In the genomic region with DNA sequence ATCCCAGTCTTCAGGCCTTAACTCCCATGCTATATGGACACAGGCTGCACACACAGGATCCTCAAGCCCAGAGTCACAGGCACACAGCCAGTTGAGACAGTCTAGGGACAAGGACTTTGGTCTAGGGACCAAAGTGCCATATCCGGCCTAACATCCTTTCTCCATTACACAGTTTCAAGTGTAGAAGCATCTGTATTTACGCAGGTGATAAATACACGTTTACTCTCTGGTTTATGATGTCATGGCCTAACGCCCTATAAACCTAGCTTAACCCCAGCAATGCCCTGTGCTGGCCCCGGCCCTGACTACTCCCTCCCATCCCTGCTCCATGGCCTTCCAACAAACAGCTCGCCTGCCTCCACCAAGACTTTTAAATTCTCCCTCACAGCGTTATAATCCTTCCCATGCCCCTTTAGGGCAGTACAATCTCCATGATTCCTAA, we compare ENCODE assay signal across 14 cellular contexts. TPM values are rescaled to one million over a fixed set of nuclear protein-coding genes. Genes with fewer than 3 reads are reported as not detected.
DNase-seq lines count a peak whose midpoint lies in the region; ATAC-seq, FAIRE-seq and TF ChIP-seq lines count a peak whose summit lies in the region.
"Had no signal": no experiment of that assay in that cellular context is flagged by ENCODE, and none has a peak within 500 bp of the region (broad histone marks: within the 10 kb centered on the region; RNA-seq: fewer than 3 reads in every experiment).

No MANE protein-coding gene starts in this region.

- TF ChIP-seq CTCF in A673 (conservative IDR thresholded peaks at IDR 0.05; ENCODE audit: low read depth, low read length): no peak
- no peak for TF ChIP-seq CTCF in H1 (IDR thresholded peaks at IDR 0.05; ENCODE audit: control extremely low read depth in 1 of 3, insufficient read depth in 1 of 3, low read depth in 1 of 3, low read length in 3 of 3)
- TF ChIP-seq CTCF in nephron progenitor cell (IDR thresholded peaks at IDR 0.05): no peak

- H3K27ac ChIP-seq in A673 (ENCODE audit: low read depth, low read length, poor library complexity, severe bottlenecking) (peak overlapping the region; percentile 49), H1 (ENCODE audit: low read depth, low read length) (no peak overlapping the region)

- no peak for FAIRE-seq in H1 (lab: Jason Lieb, UNC)

- H3K36me3 Mint-ChIP-seq in nephron progenitor cell (ENCODE audit: low read depth) (no peaks in the 10 kb centered on the region), immature natural killer cell (peaks cover 0 to 3% (median 0%) of the 10 kb centered on the region in 3 donors)

- peak overlapping the region; percentile 79 for H3K27ac Mint-ChIP-seq in nephron progenitor cell
- no peak overlapping the region for H3K27ac Mint-ChIP-seq in immature natural killer cell
- H3K27ac Mint-ChIP-seq: activated CD4-positive, alpha-beta memory T cell treated with anti-CD3 and anti-CD28 coated beads, Interleukin-2, amount 10 ng/mL, durations not matched to agents 7 days and 5 days had no signal

- no TSS peak for BruUV-seq in A673 (replicated peaks; lab: Mats Ljungman, UMichigan)

- WGBS in H1 (ENCODE audit: extremely low coverage in 1 of 2, insufficient coverage in 1 of 2, insufficient read length in 1 of 2, insufficient replicate concordance in 2 of 2, low coverage in 1 of 2, low lambda C conversion rate in 2 of 2, missing lambda C conversion rate in 1 of 2), 2 experiments: 85% methylated on average over 7 of the region's 7 CpGs; no CpG with 5 or more reads in 1 of the 2 experiments

- H3K9me3 ChIP-seq in A673 (ENCODE audit: low read depth, low read length, poor library complexity, severe bottlenecking) (no peaks in the 10 kb centered on the region), H1 (ENCODE audit: insufficient read depth in 2 of 2, low read depth in 1 of 2, low read length in 1 of 2) (no peaks in the 10 kb centered on the region)
- H3K9me3 ChIP-seq: thyroid gland had no signal

- H3K4ac ChIP-seq in H1 (replicated peaks; ENCODE audit: insufficient read length, low read depth, low read length): no peak overlapping the region

- no peak overlapping the region for H2BK120ac ChIP-seq in H1 (replicated peaks; ENCODE audit: low read depth, low read length)

- no peak overlapping the region for H3K4me2 ChIP-seq in H1 (ENCODE audit: insufficient read depth in 1 of 2, low read depth in 2 of 2, low read length in 2 of 2)

- no peak for TF ChIP-seq EP300 in H1 (IDR thresholded peaks at IDR 0.05; ENCODE audit: borderline replicate concordance in 1 of 2, low read depth in 2 of 2, low read length in 2 of 2)

- no peaks in the 10 kb centered on the region for H3K79me1 ChIP-seq in H1 (ENCODE audit: low read depth, low read length)

- no peaks in the 10 kb centered on the region for H3K36me3 ChIP-seq in A673 (ENCODE audit: insufficient read depth, low read length, poor library complexity, severe bottlenecking)
- no peaks in the 10 kb centered on the region for H3K36me3 ChIP-seq in H1 (ENCODE audit: control insufficient read depth in 2 of 4, insufficient read depth in 4 of 4, low read length in 3 of 4)
- H3K36me3 ChIP-seq: thyroid gland had no signal

- no peaks in the 10 kb centered on the region for H3K9me3 Mint-ChIP-seq in nephron progenitor cell
- no peaks in the 10 kb centered on the region for H3K9me3 Mint-ChIP-seq in immature natural killer cell
- H3K9me3 Mint-ChIP-seq: activated CD4-positive, alpha-beta memory T cell treated with anti-CD3 and anti-CD28 coated beads, Interleukin-2, amount 10 ng/mL, durations not matched to agents 7 days and 5 days had no signal

- H3K9ac ChIP-seq in H1 (replicated peaks in 1 of 4; ENCODE audit: extremely low read depth in 1 of 4, low read depth in 3 of 4, low read length in 3 of 4): no peak overlapping the region

- H2BK5ac ChIP-seq in H1 (ENCODE audit: low read depth, low read length): no peak overlapping the region

- no peak overlapping the region for H4K5ac ChIP-seq in H1 (ENCODE audit: insufficient read length, low read depth, low read length)

- H3K23ac ChIP-seq in H1 (ENCODE audit: insufficient read length): no peak overlapping the region

- H3K27me3 Mint-ChIP-seq in nephron progenitor cell (ENCODE audit: low read depth, poor library complexity) (peaks cover 22% of the 10 kb centered on the region), immature natural killer cell (ENCODE audit: low read depth in 3 of 3) (peaks cover 5 to 16% (median 6%) of the 10 kb centered on the region in 3 donors)

- H2BK20ac ChIP-seq in H1 (ENCODE audit: low read length): no peak overlapping the region

- H3K27me3 ChIP-seq in A673 (replicated peaks; ENCODE audit: insufficient read depth, low read depth, low read length, poor library complexity) (no peaks in the 10 kb centered on the region), H1 (replicated peaks in 1 of 4; ENCODE audit: control insufficient read depth in 3 of 4, extremely low read depth in 1 of 4, insufficient read depth in 3 of 4, low read length in 3 of 4) (no peaks in the 10 kb centered on the region)
- H3K27me3 ChIP-seq: thyroid gland had no signal

- H3K4me3 ChIP-seq in A673 (ENCODE audit: low read depth, low read length, poor library complexity, severe bottlenecking) (no peak overlapping the region), H1 (ENCODE audit: extremely low read depth in 1 of 4, insufficient read depth in 2 of 4, low read depth in 3 of 4, low read length in 4 of 4) (no peak overlapping the region)
- H3K4me3 ChIP-seq: thyroid gland had no signal

- H2AFZ ChIP-seq in H1 (ENCODE audit: low read length): no peak overlapping the region

- H3K4me1 Mint-ChIP-seq in nephron progenitor cell (peaks cover 72% of the 10 kb centered on the region), immature natural killer cell (peaks cover 0 to 2% of the 10 kb centered on the region in 2 donors)

- no peak for TF ChIP-seq RAD21 in H1 (IDR thresholded peaks at IDR 0.05 in 1 of 2, conservative IDR thresholded peaks at IDR 0.05 in 1 of 2; ENCODE audit: low read depth in 2 of 2, low read length in 2 of 2)

- H4K8ac ChIP-seq in H1 (ENCODE audit: extremely low read depth, insufficient read depth, low read length): no peak overlapping the region

- intact Hi-C loops in A673 (cut with micrococcal nuclease; ENCODE audit: unreplicated experiment): no loop called here

- H3K4me1 ChIP-seq in A673 (ENCODE audit: insufficient read depth, low read length, poor library complexity, severe bottlenecking) (peaks cover 56% of the 10 kb centered on the region), H1 (replicated peaks in 1 of 4; ENCODE audit: control insufficient read depth in 3 of 4, insufficient read depth in 4 of 4, low read length in 3 of 4) (peaks cover 6 to 15% (median 14%) of the 10 kb centered on the region in 4 experiments)

- ATAC-seq in HG03378 (IDR thresholded peaks at IDR 0.05; ENCODE audit: unreplicated experiment) (no peak), GM18858 (IDR thresholded peaks at IDR 0.05; ENCODE audit: unreplicated experiment) (no peak)

- H2BK15ac ChIP-seq in H1 (ENCODE audit: low read length): no peak overlapping the region

- H3K23me2 ChIP-seq in H1 (ENCODE audit: low read depth, low read length): no peaks in the 10 kb centered on the region

- CTCF ChIA-PET in A673 (lab: Charles Lee) (no interaction called here), H1 (lab: Charles Lee; ENCODE audit: partially characterized antibody) (interaction anchor here (0.7 to 5.3 kb wide), 11 partner anchors 8 to 177 kb away, joined by 3 to 65 read pairs (median 3); partner anchors contain the start of gene CUEDC1)

- H4K91ac ChIP-seq in H1 (replicated peaks; ENCODE audit: insufficient read length, low read length): peak overlapping the region; percentile 46

- H3K56ac ChIP-seq in H1 (replicated peaks; ENCODE audit: insufficient read length, low read depth, low read length): no peak overlapping the region

- POLR2A ChIA-PET in A673 (lab: Charles Lee; ENCODE audit: low non-redundant PET) (no interaction called here), H1 (lab: Charles Lee; ENCODE audit: partially characterized antibody) (interaction anchor here (1.1 to 1.6 kb wide), 5 partner anchors 9 to 67 kb away, joined by 3 to 7 read pairs (median 4); no protein-coding TSS in a partner anchor)

- 0 out of 2 replicates have a peak overlapping the region, but pooled peaks have one; percentile 60 for H2BK12ac ChIP-seq in H1 (ENCODE audit: low read depth, low read length)

- no peaks in the 10 kb centered on the region for H4K20me1 ChIP-seq in H1 (replicated peaks in 1 of 2; ENCODE audit: control insufficient read depth in 1 of 2, insufficient read depth in 2 of 2, low read length in 2 of 2)

- no peak for TF ChIP-seq POLR2A in H1 (IDR thresholded peaks at IDR 0.05; ENCODE audit: control extremely low read depth in 1 of 2, low read depth in 2 of 2, low read length in 2 of 2)

- no peak overlapping the region; the same call in 1 of the 2 replicates for H3K18ac ChIP-seq in H1 (ENCODE audit: extremely low read depth, low read length)

- no peak overlapping the region for H3K14ac ChIP-seq in H1 (ENCODE audit: insufficient read length)

- DNase-seq in A673 (ENCODE audit: low spot score) (no peak), NCI-H2029 (lab: John Stamatoyannopoulos, UW) (peak; percentile 87), H1 (ENCODE audit: low read depth in 1 of 2, low spot score in 2 of 2) (no peak), nephron progenitor cell (no peak), SIG-M5 (lab: John Stamatoyannopoulos, UW) (no peak), immature natural killer cell (no peak)
- DNase-seq: activated CD4-positive, alpha-beta memory T cell treated with anti-CD3 and anti-CD28 coated beads, Interleukin-2, amount 10 ng/mL, durations not matched to agents 7 days and 5 days; foreskin fibroblast; kidney glomerular epithelial cell; NCI-H1048; T-helper 1 cell; thyroid gland had no signal

- H3K4me3 Mint-ChIP-seq in nephron progenitor cell (no peak overlapping the region), immature natural killer cell (no peak overlapping the region)
- H3K4me3 Mint-ChIP-seq: activated CD4-positive, alpha-beta memory T cell treated with anti-CD3 and anti-CD28 coated beads, Interleukin-2, amount 10 ng/mL, durations not matched to agents 7 days and 5 days had no signal

- H3K79me2 ChIP-seq in H1 (ENCODE audit: control insufficient read depth in 1 of 2, insufficient read depth in 2 of 2, low read length in 2 of 2): no peaks in the 10 kb centered on the region

- peak overlapping the region; percentile 93 for H2AK5ac ChIP-seq in H1 (ENCODE audit: low read depth, low read length)

RNA-seq across cellular contexts. Expression of gene CUEDC1, which starts 17.1 kb away (rescaled TPM):
- 53.5 and 55.6 TPM in 2 replicates for total RNA-seq in A673 (2021)
- 7.8 and 10.7 TPM in 2 replicates for total RNA-seq in H1 (2021; fragmentation: NEBNext Ultra II Directional; extraction: Animal tissue kit (Norgen Biotek cat#: 25700))
- polyA plus RNA-seq in H1 (2011; rRNA removed) (4.0 and 6.7 TPM in 2 replicates), immature natural killer cell (1 to 10 TPM in 1 of 3 donors, under 1 TPM in 2; 0.43 to 2.5 (median 0.52) TPM)
- 5.2 TPM for polyA plus RNA-seq in H1 (2011; cell fraction: cytosol; rRNA removed)
- 12.0 TPM for polyA plus RNA-seq in H1 (2011; cell fraction: nucleus; rRNA removed)
- polyA plus RNA-seq in H1 (2012, experiment 1 of 2): 3.4 to 9.6 TPM (median 7.3 TPM) in 4 replicates
- 4.9 TPM for polyA plus RNA-seq in H1 (2012, experiment 2 of 2)
- polyA plus RNA-seq in H1 (2013, experiment 1 of 2): 5.8 TPM
- polyA plus RNA-seq in H1 (2013, experiment 2 of 2): 5.8 TPM
- polyA minus RNA-seq in H1 (2011; rRNA and poly(A)+ RNA removed): 4.1 and 5.1 TPM in 2 replicates
- 2.2 TPM for polyA minus RNA-seq in H1 (2011; cell fraction: cytosol; rRNA and poly(A)+ RNA removed)
- polyA minus RNA-seq in H1 (2011; cell fraction: nucleus; rRNA and poly(A)+ RNA removed): 4.1 TPM

RNA-seq across cellular contexts. Expression of gene VEZF1, which starts 50.0 kb away (rescaled TPM):
- total RNA-seq in A673 (2021): 75.7 and 77.7 TPM in 2 replicates
- total RNA-seq in H1 (2021; fragmentation: NEBNext Ultra II Directional; extraction: Animal tissue kit (Norgen Biotek cat#: 25700)): 56.7 and 61.9 TPM in 2 replicates
- polyA plus RNA-seq in H1 (2011; rRNA removed) (21.5 and 28.9 TPM in 2 replicates), immature natural killer cell (10 to 100 TPM; 35.8 to 54.1 (median 40.1) TPM)
- 25.3 TPM for polyA plus RNA-seq in H1 (2011; cell fraction: cytosol; rRNA removed)
- polyA plus RNA-seq in H1 (2011; cell fraction: nucleus; rRNA removed): 29.8 TPM
- polyA plus RNA-seq in H1 (2012, experiment 1 of 2): 33.3 to 43.5 TPM (median 39.8 TPM) in 4 replicates
- 5.7 TPM for polyA plus RNA-seq in H1 (2012, experiment 2 of 2)
- 39.2 TPM for polyA plus RNA-seq in H1 (2013, experiment 1 of 2)
- polyA plus RNA-seq in H1 (2013, experiment 2 of 2): 38.4 TPM
- 81.4 and 108 TPM in 2 replicates for polyA minus RNA-seq in H1 (2011; rRNA and poly(A)+ RNA removed)
- polyA minus RNA-seq in H1 (2011; cell fraction: cytosol; rRNA and poly(A)+ RNA removed): 35.6 TPM
- polyA minus RNA-seq in H1 (2011; cell fraction: nucleus; rRNA and poly(A)+ RNA removed): 51.1 TPM
